Comparison of ENCODE assay signal across 21 cellular contexts in genomic region chr3:46670891-46671427, GRCh38. TPM values are rescaled to one million over a fixed set of nuclear protein-coding genes. Genes with fewer than 3 reads are reported as not detected.
DNase-seq lines count a peak whose midpoint lies in the region; ATAC-seq and TF ChIP-seq lines count a peak whose summit lies in the region.
"Had no signal": no experiment of that assay in that cellular context is flagged by ENCODE, and none has a peak within 500 bp of the region (broad histone marks: within the 10 kb centered on the region; RNA-seq: fewer than 3 reads in every experiment).

No MANE protein-coding gene starts in this region.

- TF ChIP-seq CTCF in WERI-Rb-1 (IDR thresholded peaks at IDR 0.05; ENCODE audit: low read depth, low read length) (no peak), gastrocnemius medialis (IDR thresholded peaks at IDR 0.05 in 4 of 5, conservative IDR thresholded peaks at IDR 0.05 in 1 of 5) (no peak)

- H3K27ac ChIP-seq in WERI-Rb-1 (no peak overlapping the region), gastrocnemius medialis (no peak overlapping the region)
- H3K27ac ChIP-seq: foreskin keratinocyte, skin epidermis, tibial artery had no signal

- H3K9me3 Mint-ChIP-seq in activated CD4-positive, alpha-beta memory T cell treated with anti-CD3 and anti-CD28 coated beads for 36 hours: no peaks in the 10 kb centered on the region

- no peak for TF ChIP-seq POLR2A in gastrocnemius medialis (IDR thresholded peaks at IDR 0.05)

- ATAC-seq in left ventricle myocardium superior (no peak), gastrocnemius medialis (no peak), HG03342 (IDR thresholded peaks at IDR 0.05; ENCODE audit: unreplicated experiment) (no peak)
- ATAC-seq: foreskin keratinocyte, Panc1 had no signal

- no peaks in the 10 kb centered on the region for H3K36me3 Mint-ChIP-seq in activated CD4-positive, alpha-beta memory T cell treated with anti-CD3 and anti-CD28 coated beads for 36 hours

- DNase-seq in activated effector memory CD4-positive, alpha-beta T cell treated with anti-CD3 and anti-CD28 coated beads, Interleukin-2, amount 50 U/mL, for 16 hours: peak; percentile 53
- DNase-seq in activated effector memory CD4-positive, alpha-beta T cell treated with Interleukin-2 at 50 U/mL for 16 hours: no peak
- DNase-seq in WERI-Rb-1 (peak; percentile 4), left ventricle myocardium superior (peak; percentile 23), gastrocnemius medialis (peak; percentile 1 to 6), NCI-H69 (lab: John Stamatoyannopoulos, UW) (no peak)
- DNase-seq in activated CD4-positive, alpha-beta memory T cell treated with anti-CD3 and anti-CD28 coated beads for 36 hours: no peak
- DNase-seq: activated CD4-positive, alpha-beta T cell treated with anti-CD3 and anti-CD28 coated beads, Interleukin-2, amount 50 U/mL, for 48 hours; CD4-positive, CD25-positive, alpha-beta regulatory T cell; DMS53; foreskin keratinocyte; NCI-H1048; NCI-H2107 had no signal

- no peak overlapping the region for H3K4me3 ChIP-seq in WERI-Rb-1 (ENCODE audit: low read depth, low read length)
- H3K4me3 ChIP-seq in gastrocnemius medialis: no peak overlapping the region
- H3K4me3 ChIP-seq: skin epidermis, tibial artery had no signal

- H3K4me3 Mint-ChIP-seq in activated CD4-positive, alpha-beta memory T cell treated with anti-CD3 and anti-CD28 coated beads for 36 hours: no peak overlapping the region
- H3K4me3 Mint-ChIP-seq: CD4-positive, CD25-positive, alpha-beta regulatory T cell had no signal

- in situ Hi-C loops in gastrocnemius medialis (cut with MboI; ENCODE audit: low sequenced_read_pairs in 4 of 4): no loop called here

- no peaks in the 10 kb centered on the region for H3K27me3 Mint-ChIP-seq in activated CD4-positive, alpha-beta memory T cell treated with anti-CD3 and anti-CD28 coated beads for 36 hours
- H3K27me3 Mint-ChIP-seq: CD4-positive, CD25-positive, alpha-beta regulatory T cell had no signal

- H3K9me3 ChIP-seq in WERI-Rb-1 (ENCODE audit: severe bottlenecking) (no peaks in the 10 kb centered on the region), gastrocnemius medialis (no peaks in the 10 kb centered on the region)
- H3K9me3 ChIP-seq: tibial artery had no signal

- H3K27me3 ChIP-seq in WERI-Rb-1 (ENCODE audit: insufficient read depth, low read depth, severe bottlenecking) (no peaks in the 10 kb centered on the region), gastrocnemius medialis (no peaks in the 10 kb centered on the region)
- H3K27me3 ChIP-seq: foreskin keratinocyte had no signal

- intact Hi-C loops in left ventricle myocardium superior (cut with micrococcal nuclease) (no loop called here), gastrocnemius medialis (cut with DNase I; ENCODE audit: low total_unique reads) (no loop called here)
- intact Hi-C loops in activated CD4-positive, alpha-beta memory T cell treated with anti-CD3 and anti-CD28 coated beads for 36 hours (cut with micrococcal nuclease): no loop called here

- H3K4me1 ChIP-seq in gastrocnemius medialis: no peaks in the 10 kb centered on the region
- H3K4me1 ChIP-seq: foreskin keratinocyte, tibial artery had no signal

- POLR2A ChIA-PET in activated CD4-positive, alpha-beta memory T cell treated with anti-CD3 and anti-CD28 coated beads for 36 hours (lab: Charles Lee): no interaction called here

- no peak overlapping the region for H3K27ac Mint-ChIP-seq in activated CD4-positive, alpha-beta memory T cell treated with anti-CD3 and anti-CD28 coated beads for 36 hours

- no peaks in the 10 kb centered on the region for H3K36me3 ChIP-seq in WERI-Rb-1
- H3K36me3 ChIP-seq in gastrocnemius medialis: peaks cover 0 to 32% of the 10 kb centered on the region in 2 donors

- H3K4me1 Mint-ChIP-seq in activated CD4-positive, alpha-beta memory T cell treated with anti-CD3 and anti-CD28 coated beads for 36 hours (ENCODE audit: low read depth): no peaks in the 10 kb centered on the region
- H3K4me1 Mint-ChIP-seq: CD4-positive, CD25-positive, alpha-beta regulatory T cell had no signal

- CTCF ChIA-PET in activated CD4-positive, alpha-beta memory T cell treated with anti-CD3 and anti-CD28 coated beads for 36 hours (lab: Charles Lee): no interaction called here

RNA-seq across cellular contexts. Expression of gene ALS2CL, which starts 22.5 kb away (rescaled TPM):
- total RNA-seq in left ventricle myocardium superior (33.1 TPM), gastrocnemius medialis (10 to 100 TPM in 1 of 4 donors, 1 to 10 TPM in 3; 3.8 to 13.2 (median 6.2) TPM)
- total RNA-seq in activated CD4-positive, alpha-beta memory T cell treated with anti-CD3 and anti-CD28 coated beads for 36 hours: 1 to 10 TPM; 4.0 to 4.3 TPM

RNA-seq across cellular contexts. Expression of gene TMIE, which starts 30.2 kb away (rescaled TPM):
- total RNA-seq in left ventricle myocardium superior: 0.74 TPM
- under 1 TPM in 3 of 4 donors, not detected in 1; 0.20 to 0.26 (median 0.22) TPM for total RNA-seq in gastrocnemius medialis
- total RNA-seq in activated CD4-positive, alpha-beta memory T cell treated with anti-CD3 and anti-CD28 coated beads for 36 hours: 1 to 10 TPM in 1 of 2 experiments, under 1 TPM in 1; 0.93 to 1.3 TPM
- total RNA-seq: A673, foreskin keratinocyte, H4, osteocyte had no signal

RNA-seq across cellular contexts. Expression of gene PRSS50, which starts 46.7 kb away (rescaled TPM):
- total RNA-seq in left ventricle myocardium superior (0.10 TPM), gastrocnemius medialis (not detected)
- not detected for total RNA-seq in activated CD4-positive, alpha-beta memory T cell treated with anti-CD3 and anti-CD28 coated beads for 36 hours
- total RNA-seq: A673; aorta; CD4-positive, CD25-positive, alpha-beta regulatory T cell; foreskin keratinocyte; H4; osteocyte had no signal

RNA-seq across cellular contexts. Expression of gene FAM240A, which starts 58.6 kb away (rescaled TPM):
- not detected for total RNA-seq in left ventricle myocardium superior
- under 1 TPM in 1 of 4 donors, not detected in 3; 0.18 TPM for total RNA-seq in gastrocnemius medialis
- total RNA-seq in activated CD4-positive, alpha-beta memory T cell treated with anti-CD3 and anti-CD28 coated beads for 36 hours: not detected
- total RNA-seq: A673; aorta; CD4-positive, CD25-positive, alpha-beta regulatory T cell; foreskin keratinocyte; H4; osteocyte had no signal

Comparison
In these comparisons a context has a peak if more than half of its experiments do, and no peak if none do; other contexts are left out.
1. DNase-seq: peak in activated effector memory CD4-positive, alpha-beta T cell treated with anti-CD3 and anti-CD28 coated beads, Interleukin-2, amount 50 U/mL, for 16 hours (single experiment), WERI-Rb-1 (single experiment), left ventricle myocardium superior (single experiment) and gastrocnemius medialis (2 of 2); none in activated effector memory CD4-positive, alpha-beta T cell treated with Interleukin-2 at 50 U/mL for 16 hours (single experiment), NCI-H69 (single experiment) and activated CD4-positive, alpha-beta memory T cell treated with anti-CD3 and anti-CD28 coated beads for 36 hours (single experiment).